Comparison of ENCODE assay signal across 12 cellular contexts in the genomic region with DNA sequence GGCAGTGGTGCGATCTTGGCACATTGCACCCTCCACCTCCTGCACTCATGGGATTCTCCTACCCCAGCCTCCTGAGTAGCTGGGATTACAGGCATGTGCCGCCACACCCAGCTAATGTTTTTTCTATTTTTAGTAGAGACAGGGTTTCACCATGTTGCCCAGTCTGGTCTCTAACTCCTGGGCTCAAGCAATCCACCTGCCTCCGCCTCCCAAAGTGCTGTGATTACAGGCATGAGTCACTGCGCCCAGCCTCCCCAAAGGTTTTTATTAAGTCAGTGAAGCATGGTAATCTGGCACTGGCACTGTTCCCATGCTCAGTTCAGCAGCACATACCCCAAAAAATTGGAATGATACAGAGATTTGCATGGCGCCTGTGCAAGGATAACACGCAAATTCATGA. TPM values are rescaled to one million over a fixed set of nuclear protein-coding genes. Genes with fewer than 3 reads are reported as not detected.
DNase-seq lines count a peak whose midpoint lies in the region; FAIRE-seq and TF ChIP-seq lines count a peak whose summit lies in the region.
"Not testable (repeated sequence)": the region's sequence is repeated elsewhere in the genome, so short reads cannot be mapped to it uniquely, and the experiment has no call there.
"Had no signal": no experiment of that assay in that cellular context is flagged by ENCODE, and none has a peak within 500 bp of the region (broad histone marks: within the 10 kb centered on the region; RNA-seq: fewer than 3 reads in every experiment).

No MANE protein-coding gene starts in this region.

- H3K9me3 ChIP-seq in SJCRH30 (replicated peaks); colonic mucosa: not testable (repeated sequence)

- in situ Hi-C loops in Caki2 (cut with HindIII; ENCODE audit: low pct_unique_long_range_greater_than_20kb, low sequenced_read_pairs): not testable (repeated sequence)

- not testable (repeated sequence) for FAIRE-seq in H54 (lab: Jason Lieb, UNC)

- H3K36me3 ChIP-seq in SJCRH30, colonic mucosa: not testable (repeated sequence)

- peaks cover 17% of the 10 kb centered on the region for H3K4me1 ChIP-seq in SJCRH30
- not testable (repeated sequence) for H3K4me1 ChIP-seq in colonic mucosa

- TF ChIP-seq CTCF in colonic mucosa (IDR thresholded peaks at IDR 0.05): not testable (repeated sequence)

- not testable (repeated sequence) for H3K9ac ChIP-seq in colonic mucosa (ENCODE audit: low read depth in 2 of 2, low read length in 2 of 2)

- peak; percentile 67 for DNase-seq in Caki2 (ENCODE audit: low read depth)
- DNase-seq in H54 (ENCODE audit: insufficient read length, low spot score): peak; percentile 23
- peak; percentile 75 for DNase-seq in NCI-H1048 (lab: John Stamatoyannopoulos, UW)
- DNase-seq in NCI-H446 (lab: John Stamatoyannopoulos, UW): peak; percentile 3 to 59
- peak; percentile 98 for DNase-seq in SJCRH30
- DNase-seq in colonic mucosa: peak; percentile 32
- peak; percentile 6 for DNase-seq in occipital lobe (lab: John Stamatoyannopoulos, UW)

- peak overlapping the region; percentile 88; the same call in 1 of the 2 replicates for H3K27ac ChIP-seq in SJCRH30
- H3K27ac ChIP-seq in colonic mucosa: not testable (repeated sequence)

- intact Hi-C loops in colonic mucosa (cut with DNase I): not testable (repeated sequence)

- H3K4me3 ChIP-seq in SJCRH30, colonic mucosa: not testable (repeated sequence)

- TF ChIP-seq POLR2A in H54 (IDR thresholded peaks at IDR 0.05; ENCODE audit: low read depth, low read length): not testable (repeated sequence)

- not testable (repeated sequence) for H3K27me3 ChIP-seq in SJCRH30, colonic mucosa

RNA-seq across cellular contexts. Expression of gene CKMT1B, which starts 8.4 kb away (rescaled TPM):
- total RNA-seq in Caki2 (2014; rRNA removed; shearing (Covaris generic); ENCODE audit: low replicate concordance): 12.5 TPM in 1 of 2 replicates, not detected in the other
- 0.43 TPM in 1 of 2 replicates, not detected in the other for total RNA-seq in SJCRH30 (2014; rRNA removed; shearing (Covaris generic))
- 100 to 1,000 TPM; 216 to 227 TPM for total RNA-seq in colonic mucosa
- total RNA-seq in occipital lobe: 6.7 TPM
- total RNA-seq: CD4-positive, alpha-beta memory T cell; natural killer cell; osteocyte had no signal

RNA-seq across cellular contexts. Expression of gene PPIP5K1, which starts 12.2 kb away (rescaled TPM):
- total RNA-seq in Caki2 (2014; rRNA removed; shearing (Covaris generic); ENCODE audit: low replicate concordance): 4.5 and 17.6 TPM in 2 replicates
- total RNA-seq in SJCRH30 (2014; rRNA removed; shearing (Covaris generic)): 14.3 and 15.6 TPM in 2 replicates
- total RNA-seq in colonic mucosa (100 to 1,000 TPM in 1 of 2 donors, 10 to 100 TPM in 1; 62.5 to 116 TPM), occipital lobe (21.8 TPM)

RNA-seq across cellular contexts. Expression of gene STRC, which starts 16.4 kb away (rescaled TPM):
- not detected in 2 replicates for total RNA-seq in Caki2 (2014; rRNA removed; shearing (Covaris generic); ENCODE audit: low replicate concordance)
- 0.13 and 0.42 TPM in 2 replicates for total RNA-seq in SJCRH30 (2014; rRNA removed; shearing (Covaris generic))
- 1 to 10 TPM in 1 of 2 donors, under 1 TPM in 1; 0.74 to 1.1 TPM for total RNA-seq in colonic mucosa
- 0.47 TPM for total RNA-seq in occipital lobe
- total RNA-seq: HT-29, left ventricle myocardium superior had no signal

RNA-seq across cellular contexts. Expression of gene CATSPER2, which starts 46.4 kb away (rescaled TPM):
- total RNA-seq in Caki2 (2014; rRNA removed; shearing (Covaris generic); ENCODE audit: low replicate concordance): 0.37 and 5.8 TPM in 2 replicates
- 1.3 and 1.4 TPM in 2 replicates for total RNA-seq in SJCRH30 (2014; rRNA removed; shearing (Covaris generic))
- total RNA-seq in colonic mucosa (1 to 10 TPM; 3.6 to 9.2 TPM), occipital lobe (4.2 TPM)

Comparison
In these comparisons a context has a peak if more than half of its experiments do, and no peak if none do; other contexts are left out.
1. DNase-seq: peak in every context shown above with its lines; median percentile 98 in SJCRH30; 75 in NCI-H1048; 67 in Caki2; 32 in colonic mucosa; 31 in NCI-H446; 23 in H54; 6 in occipital lobe.
2. RNA of gene CKMT1B, which starts 8.4 kb away (total RNA-seq): 216 to 227 TPM in colonic mucosa; 6.7 TPM in occipital lobe (single experiment), 12.5 TPM in Caki2 and 0.43 TPM in SJCRH30; every median in the first group is over 10 times any median in the second.